Comparison of ENCODE assay signal across 4 cellular contexts in genomic region chr7:65853426-65853825, GRCh38. TPM values are rescaled to one million over a fixed set of nuclear protein-coding genes. Genes with fewer than 3 reads are reported as not detected.
DNase-seq lines count a peak whose midpoint lies in the region; ATAC-seq, FAIRE-seq and TF ChIP-seq lines count a peak whose summit lies in the region.
"Not testable (repeated sequence)": the region's sequence is repeated elsewhere in the genome, so short reads cannot be mapped to it uniquely, and the experiment has no call there.

No MANE protein-coding gene starts in this region.

- intact Hi-C loops in HepG2 (cut with micrococcal nuclease; ENCODE audit: unreplicated experiment); posterior vena cava (cut with DNase I): not testable (repeated sequence)

- not testable (repeated sequence) for H3K79me2 ChIP-seq in HepG2 (ENCODE audit: insufficient read depth, low read length)

- H3K9ac ChIP-seq in HepG2 (ENCODE audit: insufficient read depth, low read depth, low read length); subcutaneous abdominal adipose tissue (ENCODE audit: low read length in 5 of 5): not testable (repeated sequence)

- TF ChIP-seq RAD21 in HepG2 (CRISPR knock-in tag; IDR thresholded peaks at IDR 0.05): not testable (repeated sequence)

- H4K20me1 ChIP-seq in HepG2 (ENCODE audit: insufficient read depth, low read length): not testable (repeated sequence)

- not testable (repeated sequence) for TF ChIP-seq EP300 in HepG2 (IDR thresholded peaks at IDR 0.05; ENCODE audit: low read depth in 2 of 2, low read length in 2 of 2); HepG2 (CRISPR knock-in tag; IDR thresholded peaks at IDR 0.05; ENCODE audit: borderline replicate concordance)

- POLR2A ChIA-PET in HepG2 (lab: Yijun Ruan, JAX): not testable (repeated sequence)

- H3K9me3 ChIP-seq in HepG2 (ENCODE audit: low read length); subcutaneous abdominal adipose tissue (ENCODE audit: control insufficient read depth in 5 of 5, low read length in 5 of 5): not testable (repeated sequence)

- H3K4me3 ChIP-seq in HepG2 (replicated peaks in 1 of 3; ENCODE audit: insufficient read depth in 1 of 3, low read depth in 2 of 3, low read length in 3 of 3); subcutaneous abdominal adipose tissue (ENCODE audit: low read depth in 1 of 5, low read length in 5 of 5): not testable (repeated sequence)

- H3K4me2 ChIP-seq in HepG2 (ENCODE audit: low read depth, low read length): peak overlapping the region; percentile 73; the same call in 1 of the 2 replicates

- not testable (repeated sequence) for FAIRE-seq in HepG2 (lab: Jason Lieb, UNC)

- in situ Hi-C loops in HepG2 (cut with HindIII; ENCODE audit: extremely low pct_ligation_motif_present, low pct_unique_long_range_greater_than_20kb): not testable (repeated sequence)

- H3K27ac ChIP-seq in HepG2 (ENCODE audit: extremely low read length, insufficient read depth, low read length): not testable (repeated sequence)
- H3K27ac ChIP-seq in subcutaneous abdominal adipose tissue (ENCODE audit: low read depth, low read length): peak overlapping the region; percentile 23

- DNase-seq in HepG2 (ENCODE audit: low spot score): not testable (repeated sequence)
- peak; percentile 8 for DNase-seq in mesenteric fat pad (ENCODE audit: low spot score)
- DNase-seq in posterior vena cava (ENCODE audit: low spot score): peak; percentile 12

- not testable (repeated sequence) for BruUV-seq in HepG2 (replicated peaks; lab: Mats Ljungman, UMichigan)

- CTCF ChIA-PET in HepG2 (lab: Yijun Ruan, JAX; ENCODE audit: low intra/inter-chr PET ratio, low total read pairs): not testable (repeated sequence)

- H2AFZ ChIP-seq in HepG2 (ENCODE audit: low read length): not testable (repeated sequence)

- H3K4me1 ChIP-seq in HepG2 (ENCODE audit: insufficient read depth, low read length) (peaks cover 41% of the 10 kb centered on the region), subcutaneous abdominal adipose tissue (ENCODE audit: control insufficient read depth in 5 of 5, insufficient read depth in 5 of 5, low read length in 5 of 5) (peaks cover 0 to 13% (median 4%) of the 10 kb centered on the region in 5 donors)

- not testable (repeated sequence) for TF ChIP-seq CTCF in HepG2 (CRISPR knock-in tag; IDR thresholded peaks at IDR 0.05)

- not testable (repeated sequence) for H3K36me3 ChIP-seq in HepG2 (replicated peaks in 1 of 2; ENCODE audit: control insufficient read depth in 1 of 2, insufficient read depth in 2 of 2, low read length in 2 of 2); subcutaneous abdominal adipose tissue (ENCODE audit: control insufficient read depth in 5 of 5, insufficient read depth in 5 of 5, low read length in 5 of 5)

- WGBS in HepG2 (ENCODE audit: low lambda C conversion rate): 6% methylated on average over 3 of the region's 3 CpGs

- H3K27me3 ChIP-seq in HepG2 (ENCODE audit: control insufficient read depth in 1 of 2, insufficient read depth in 2 of 2, low read length in 2 of 2); subcutaneous abdominal adipose tissue (ENCODE audit: control insufficient read depth in 5 of 5, insufficient read depth in 4 of 5, low read length in 5 of 5): not testable (repeated sequence)

- ATAC-seq in HepG2: peak; percentile 56

- not testable (repeated sequence) for TF ChIP-seq POLR2A in HepG2 (IDR thresholded peaks at IDR 0.05; ENCODE audit: insufficient read depth in 1 of 2, low read depth in 2 of 2, low read length in 2 of 2)

TF ChIP-seq in HepG2, 621 proteins besides CTCF, POLR2A, EP300 and RAD21:
- TF ChIP-seq ZNF263 (CRISPR knock-in tag; IDR thresholded peaks at IDR 0.05): 0 out of 2 replicates have a peak, but pooled peaks have one; percentile 59

RNA-seq across cellular contexts. Expression of gene VKORC1L1, which starts 19.4 kb away (rescaled TPM):
- total RNA-seq in HepG2 (2016; rRNA removed; fragmentation: Illumina TruSeq; extraction: Trizol): 13.9 and 17.3 TPM in 2 replicates
- total RNA-seq in HepG2 (2016; cell fraction: cytosol; rRNA removed; fragmentation: Illumina TruSeq; extraction: Trizol; ENCODE audit: low read depth): 5.4 and 6.2 TPM in 2 replicates
- 13.3 and 17.0 TPM in 2 replicates for total RNA-seq in HepG2 (2016; cell fraction: insoluble cytoplasmic fraction; rRNA removed; fragmentation: Illumina TruSeq; extraction: Trizol)
- total RNA-seq in HepG2 (2016; cell fraction: membrane; rRNA removed; fragmentation: Illumina TruSeq; extraction: Trizol): 19.7 TPM in 2 replicates
- total RNA-seq in HepG2 (2016; cell fraction: nucleus; rRNA removed; fragmentation: Illumina TruSeq; extraction: Trizol): 14.2 and 17.7 TPM in 2 replicates
- polyA plus RNA-seq in HepG2 (2011; rRNA removed): 15.3 and 16.5 TPM in 2 replicates
- 10.3 and 13.2 TPM in 2 replicates for polyA plus RNA-seq in HepG2 (2011; cell fraction: cytosol; rRNA removed)
- 2.8 and 3.2 TPM in 2 replicates for polyA plus RNA-seq in HepG2 (2011; cell fraction: nucleus; rRNA removed)
- 17.6 and 18.4 TPM in 2 replicates for polyA plus RNA-seq in HepG2 (2012)
- 16.0 and 21.6 TPM in 2 replicates for polyA plus RNA-seq in HepG2 (2016; cell fraction: cytosol; fragmentation: Illumina TruSeq; extraction: Trizol; ENCODE audit: low read depth)
- 20.1 and 20.8 TPM in 2 replicates for polyA plus RNA-seq in HepG2 (2016; cell fraction: insoluble cytoplasmic fraction; fragmentation: Illumina TruSeq; extraction: Trizol; ENCODE audit: low read depth)
- 25.0 and 28.2 TPM in 2 replicates for polyA plus RNA-seq in HepG2 (2016; cell fraction: membrane; fragmentation: Illumina TruSeq; extraction: Trizol; ENCODE audit: low read depth)
- 26.0 and 26.9 TPM in 2 replicates for polyA plus RNA-seq in HepG2 (2016; cell fraction: nucleus; fragmentation: Illumina TruSeq; extraction: Trizol; ENCODE audit: insufficient read depth, low read depth)
- 33.7 and 39.5 TPM in 2 replicates for polyA minus RNA-seq in HepG2 (2011; rRNA and poly(A)+ RNA removed; ENCODE audit: low replicate concordance)
- polyA minus RNA-seq in HepG2 (2011; cell fraction: cytosol; rRNA and poly(A)+ RNA removed): 14.4 and 18.4 TPM in 2 replicates
- 5.7 and 9.1 TPM in 2 replicates for polyA minus RNA-seq in HepG2 (2011; cell fraction: nucleus; rRNA and poly(A)+ RNA removed)
- 147 TPM for total RNA-seq in mesenteric fat pad
- total RNA-seq in posterior vena cava: 10 to 100 TPM; 20.6 to 27.4 TPM
